Comparison of ENCODE assay signal across 31 cellular contexts in genomic region chr2:192230864-192231453, GRCh38. TPM values are rescaled to one million over a fixed set of nuclear protein-coding genes. Genes with fewer than 3 reads are reported as not detected.
DNase-seq lines count a peak whose midpoint lies in the region; ATAC-seq and TF ChIP-seq lines count a peak whose summit lies in the region.
"Had no signal": no experiment of that assay in that cellular context is flagged by ENCODE, and none has a peak within 500 bp of the region (broad histone marks: within the 10 kb centered on the region; RNA-seq: fewer than 3 reads in every experiment).

No MANE protein-coding gene starts in this region.

- no peak overlapping the region for H3K27ac Mint-ChIP-seq in GM23338
- H3K27ac Mint-ChIP-seq: activated B cell treated with CpG ODN at 0.5 μM for 24 hours; activated naive CD8-positive, alpha-beta T cell; activated T-helper 2 cell treated with anti-CD3 and anti-CD28 coated beads, Interferon-gamma antibody, Interleukin-2, Interleukin-4, amounts not matched to agents 10 μg/mL and 5 μg/mL and 100 μg/mL, durations not matched to agents 14 hours and 24 hours and 36 hours; brain; CD4-positive, alpha-beta memory T cell; effector memory CD8-positive, alpha-beta T cell; stimulated activated naive CD8-positive, alpha-beta T cell treated with anti-CD3 and anti-CD28 coated beads, Interleukin-15, Interleukin-2, amounts not matched to agents 100 ng/mL and 50 ng/mL, for 24 hours; T-helper 2 cell treated with Interferon-gamma antibody and Interleukin-4, amounts not matched to agents 5 μg/mL and 100 μg/mL, for 36 hours had no signal

- H3K79me2 ChIP-seq in GM23338 (replicated peaks; ENCODE audit: insufficient read depth): no peaks in the 10 kb centered on the region

- H2BK5ac ChIP-seq in mesenchymal stem cell (ENCODE audit: low read depth, low read length, poor library complexity, severe bottlenecking): no peak overlapping the region

- no peak for TF ChIP-seq CTCF in GM23338 (conservative IDR thresholded peaks at IDR 0.05; ENCODE audit: low read depth in 2 of 2)

- H3K27me3 ChIP-seq in GM23338 (ENCODE audit: insufficient read depth) (no peaks in the 10 kb centered on the region), mesenchymal stem cell (ENCODE audit: control insufficient read depth in 1 of 2, insufficient read depth in 1 of 2, low read length in 2 of 2) (no peaks in the 10 kb centered on the region)
- H3K27me3 ChIP-seq: colonic mucosa, esophagus muscularis mucosa, tibial artery had no signal

- ATAC-seq in GM23338 (peak; percentile 70), HG03108 (IDR thresholded peaks at IDR 0.05; ENCODE audit: unreplicated experiment) (no peak), HG03457 (IDR thresholded peaks at IDR 0.05; ENCODE audit: unreplicated experiment) (no peak)
- ATAC-seq: effector memory CD8-positive, alpha-beta T cell had no signal

- H2BK15ac ChIP-seq in mesenchymal stem cell (ENCODE audit: low read depth, poor library complexity, severe bottlenecking): no peak overlapping the region

- no peak overlapping the region for H3K14ac ChIP-seq in mesenchymal stem cell (ENCODE audit: low read length in 2 of 2)

- H4K8ac ChIP-seq in mesenchymal stem cell (ENCODE audit: low read length): no peak overlapping the region

- H3K4ac ChIP-seq in mesenchymal stem cell (ENCODE audit: low read depth in 1 of 2, low read length in 2 of 2): no peak overlapping the region

- DNase-seq in GM23338 (ENCODE audit: low spot score): peak; percentile 35
- DNase-seq in NCI-H1436 (lab: John Stamatoyannopoulos, UW): peak; percentile 70
- DNase-seq in NCI-H748 treated with DMSO at 0.1 percent for 48 hours (lab: John Stamatoyannopoulos, UW): peak; percentile 83
- DNase-seq in mesenchymal stem cell: no peak
- DNase-seq in GDM1 (lab: John Stamatoyannopoulos, UW): no peak
- no peak for DNase-seq in glomerular visceral epithelial cell (ENCODE audit: extremely low spot score)
- DNase-seq: activated B cell treated with CpG ODN at 0.5 μM for 24 hours; activated CD4-positive, alpha-beta T cell treated with anti-CD3 and anti-CD28 coated beads, Interleukin-2, amount 50 U/mL, for 48 hours; activated CD8-positive, alpha-beta memory T cell treated with anti-CD3 and anti-CD28 coated beads, Interleukin-2, amount 50 U/mL, for 48 hours; CD4-positive, alpha-beta memory T cell; colonic mucosa; effector memory CD8-positive, alpha-beta T cell; hypothalamus; kidney; mammary epithelial cell; NCI-H1694 treated with DMSO at 0.1 percent for 48 hours; NCI-H510A; nucleus accumbens; retina; SK-N-SH; spleen; stimulated activated CD4-positive, alpha-beta T cell treated with anti-CD3 and anti-CD28 coated beads, Interleukin-4, amount 100 ng/mL, for 24 hours; tibial artery had no signal

- no peak overlapping the region for H3K18ac ChIP-seq in mesenchymal stem cell (ENCODE audit: low read depth in 1 of 2, low read length in 2 of 2)

- no peak overlapping the region for H3K4me3 ChIP-seq in GM23338
- H3K4me3 ChIP-seq in mesenchymal stem cell (ENCODE audit: insufficient read depth in 1 of 2, low read depth in 1 of 2, low read length in 2 of 2): no peak overlapping the region
- H3K4me3 ChIP-seq: colonic mucosa, esophagus muscularis mucosa, spleen, tibial artery had no signal

- no peak overlapping the region for H2BK120ac ChIP-seq in mesenchymal stem cell (ENCODE audit: low read depth, low read length)

- H3K9me3 ChIP-seq in mesenchymal stem cell (ENCODE audit: control insufficient read depth, low read length): no peaks in the 10 kb centered on the region
- H3K9me3 ChIP-seq: colonic mucosa, esophagus muscularis mucosa, SK-N-SH, spleen, tibial artery had no signal

- 98% methylated on average over 3 of the region's 6 CpGs for WGBS in mesenchymal stem cell

- H3K9me3 Mint-ChIP-seq in GM23338: no peaks in the 10 kb centered on the region
- H3K9me3 Mint-ChIP-seq: activated B cell treated with CpG ODN at 0.5 μM for 24 hours; activated T-helper 2 cell treated with anti-CD3 and anti-CD28 coated beads, Interferon-gamma antibody, Interleukin-2, Interleukin-4, amounts not matched to agents 10 μg/mL and 5 μg/mL and 100 μg/mL, durations not matched to agents 14 hours and 24 hours and 36 hours; brain; effector memory CD8-positive, alpha-beta T cell; stimulated activated naive CD8-positive, alpha-beta T cell treated with anti-CD3 and anti-CD28 coated beads, Interleukin-15, Interleukin-2, amounts not matched to agents 100 ng/mL and 50 ng/mL, for 24 hours; T-helper 2 cell treated with Interferon-gamma antibody and Interleukin-4, amounts not matched to agents 5 μg/mL and 100 μg/mL, for 36 hours had no signal

- H3K4me1 Mint-ChIP-seq in GM23338: no peaks in the 10 kb centered on the region
- H3K4me1 Mint-ChIP-seq: activated B cell treated with CpG ODN at 0.5 μM for 24 hours; brain; CD4-positive, alpha-beta memory T cell had no signal

- H3K36me3 ChIP-seq in GM23338 (ENCODE audit: insufficient read depth): no peaks in the 10 kb centered on the region
- H3K36me3 ChIP-seq in mesenchymal stem cell (ENCODE audit: control insufficient read depth in 1 of 2, insufficient read depth in 2 of 2, low read depth in 1 of 2, low read length in 2 of 2): no peaks in the 10 kb centered on the region
- H3K36me3 ChIP-seq: colonic mucosa, esophagus muscularis mucosa, spleen, tibial artery had no signal

- H3K4me1 ChIP-seq in GM23338 (ENCODE audit: insufficient read depth) (no peaks in the 10 kb centered on the region), mesenchymal stem cell (ENCODE audit: control insufficient read depth, insufficient read depth, low read depth, low read length) (no peaks in the 10 kb centered on the region)
- H3K4me1 ChIP-seq: colonic mucosa, esophagus muscularis mucosa, spleen had no signal

- H3K23ac ChIP-seq in mesenchymal stem cell (ENCODE audit: low read length in 2 of 2): no peak overlapping the region

- H3K4me2 ChIP-seq in GM23338: no peak overlapping the region
- H3K4me2 ChIP-seq in mesenchymal stem cell (ENCODE audit: low read length, poor library complexity, severe bottlenecking): no peak overlapping the region
- H3K4me2 ChIP-seq: SK-N-SH had no signal

- no peak overlapping the region for H2BK12ac ChIP-seq in mesenchymal stem cell (ENCODE audit: low read length in 2 of 2)

- H3K9me2 ChIP-seq in GM23338 (ENCODE audit: insufficient read depth): no peaks in the 10 kb centered on the region
- H3K9me2 ChIP-seq: SK-N-SH had no signal

- no peaks in the 10 kb centered on the region for H3K36me3 Mint-ChIP-seq in GM23338 (ENCODE audit: low read depth)
- H3K36me3 Mint-ChIP-seq: activated naive CD8-positive, alpha-beta T cell; brain; CD4-positive, alpha-beta memory T cell had no signal

- H3K27ac ChIP-seq in GM23338 (ENCODE audit: low read depth) (no peak overlapping the region), mesenchymal stem cell (ENCODE audit: low read length, poor library complexity, severe bottlenecking) (peak overlapping the region; percentile 41)
- H3K27ac ChIP-seq: colonic mucosa, esophagus muscularis mucosa, spleen, tibial artery had no signal

- H3K79me1 ChIP-seq in mesenchymal stem cell (replicated peaks; ENCODE audit: low read length, poor library complexity, severe bottlenecking): no peaks in the 10 kb centered on the region

- H2AK5ac ChIP-seq in mesenchymal stem cell (ENCODE audit: low read length, severe bottlenecking): no peak overlapping the region

- no peaks in the 10 kb centered on the region for H3K27me3 Mint-ChIP-seq in GM23338 (ENCODE audit: insufficient read depth, low read depth, poor library complexity)
- H3K27me3 Mint-ChIP-seq: activated B cell treated with CpG ODN at 0.5 μM for 24 hours; activated naive CD8-positive, alpha-beta T cell; brain; effector memory CD8-positive, alpha-beta T cell had no signal

- H3K4me3 Mint-ChIP-seq in GM23338: no peak overlapping the region
- H3K4me3 Mint-ChIP-seq: activated B cell treated with CpG ODN at 0.5 μM for 24 hours; activated naive CD8-positive, alpha-beta T cell; brain; CD4-positive, alpha-beta memory T cell; effector memory CD8-positive, alpha-beta T cell; stimulated activated naive CD8-positive, alpha-beta T cell treated with anti-CD3 and anti-CD28 coated beads, Interleukin-15, Interleukin-2, amounts not matched to agents 100 ng/mL and 50 ng/mL, for 24 hours; T-helper 2 cell treated with Interferon-gamma antibody and Interleukin-4, amounts not matched to agents 5 μg/mL and 100 μg/mL, for 36 hours had no signal

- no peak overlapping the region for H3K9ac ChIP-seq in mesenchymal stem cell (ENCODE audit: low read length)
- H3K9ac ChIP-seq: SK-N-SH had no signal

- no peaks in the 10 kb centered on the region for H4K20me1 ChIP-seq in GM23338 (replicated peaks; ENCODE audit: insufficient read depth)

- H2AFZ ChIP-seq in GM23338 (no peak overlapping the region), mesenchymal stem cell (ENCODE audit: low read depth, low read length) (no peak overlapping the region)

- no peak overlapping the region for H4K91ac ChIP-seq in mesenchymal stem cell (ENCODE audit: low read length)

- H3F3A ChIP-seq in GM23338 (replicated peaks; ENCODE audit: low read depth): no peaks in the 10 kb centered on the region

TF ChIP-seq in GM23338, 12 proteins besides CTCF, POLR2A, EP300 and RAD21:
- TF ChIP-seq, protein P1, sequence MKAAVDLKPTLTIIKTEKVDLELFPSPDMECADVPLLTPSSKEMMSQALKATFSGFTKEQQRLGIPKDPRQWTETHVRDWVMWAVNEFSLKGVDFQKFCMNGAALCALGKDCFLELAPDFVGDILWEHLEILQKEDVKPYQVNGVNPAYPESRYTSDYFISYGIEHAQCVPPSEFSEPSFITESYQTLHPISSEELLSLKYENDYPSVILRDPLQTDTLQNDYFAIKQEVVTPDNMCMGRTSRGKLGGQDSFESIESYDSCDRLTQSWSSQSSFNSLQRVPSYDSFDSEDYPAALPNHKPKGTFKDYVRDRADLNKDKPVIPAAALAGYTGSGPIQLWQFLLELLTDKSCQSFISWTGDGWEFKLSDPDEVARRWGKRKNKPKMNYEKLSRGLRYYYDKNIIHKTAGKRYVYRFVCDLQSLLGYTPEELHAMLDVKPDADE (IDR thresholded peaks at IDR 0.05): no peak

RNA-seq across cellular contexts. Expression of gene TMEFF2, which starts 36.2 kb away (rescaled TPM):
- 1.5 and 2.2 TPM in 2 replicates for total RNA-seq in GM23338 (2014; rRNA removed; shearing (Covaris generic))
- 1.7 and 2.1 TPM in 2 replicates for polyA plus RNA-seq in GM23338 (2016; fragmentation: Nextera tagmentation; extraction: Ambion mirVana)
- polyA plus RNA-seq in mesenchymal stem cell (2013, experiment 1 of 2): not detected
- 0.03 TPM for polyA plus RNA-seq in mesenchymal stem cell (2013, experiment 2 of 2)
- total RNA-seq: activated B cell treated with CpG ODN at 0.5 μM for 24 hours; activated T-helper 2 cell treated with anti-CD3 and anti-CD28 coated beads, Interferon-gamma antibody, Interleukin-2, Interleukin-4, amounts not matched to agents 10 μg/mL and 5 μg/mL and 100 μg/mL, durations not matched to agents 14 hours and 24 hours and 36 hours; CD4-positive, alpha-beta memory T cell; kidney; mammary epithelial cell; spleen had no signal
- polyA plus RNA-seq: CD4-positive, alpha-beta memory T cell; mammary epithelial cell; spleen had no signal

Comparison
In these comparisons a context has a peak if more than half of its experiments do, and no peak if none do; other contexts are left out.
1. DNase-seq: peak in GM23338 (single experiment), NCI-H1436 (single experiment) and NCI-H748 treated with DMSO at 0.1 percent for 48 hours (single experiment); none in mesenchymal stem cell (single experiment), GDM1 (single experiment) and glomerular visceral epithelial cell (single experiment).